In the genomic region with DNA sequence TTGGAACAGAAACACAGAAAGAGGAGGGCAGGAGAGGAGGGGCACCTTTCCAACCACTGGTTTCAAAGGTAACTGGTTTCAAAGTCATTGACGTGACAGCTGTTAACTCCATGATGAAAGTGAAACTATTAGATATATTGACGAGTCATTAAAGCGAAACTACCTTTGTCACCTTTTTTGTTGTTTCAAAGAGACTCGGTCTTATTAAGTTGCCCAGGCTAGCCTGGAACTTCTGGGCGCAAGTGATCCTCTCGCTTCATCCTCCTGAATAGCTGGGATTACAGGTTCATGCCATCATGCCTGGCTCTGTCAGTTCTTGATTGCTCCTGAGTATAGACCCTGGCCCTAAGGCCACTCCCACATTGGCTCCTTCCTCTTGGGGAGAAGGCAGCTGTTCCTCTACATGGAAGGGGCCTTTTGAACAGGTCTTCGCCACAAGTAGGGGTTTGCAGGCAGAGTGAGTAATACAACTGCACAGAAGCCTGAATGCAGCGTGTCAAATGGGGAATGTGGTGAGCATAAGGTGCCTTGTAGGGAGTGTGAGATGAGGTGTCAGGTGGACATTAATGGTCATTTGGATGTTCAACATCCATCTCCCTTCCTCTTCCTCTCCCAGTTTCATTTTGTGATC, we compare ENCODE assay signal across 12 cellular contexts. TPM values are rescaled to one million over a fixed set of nuclear protein-coding genes. Genes with fewer than 3 reads are reported as not detected.
A peak's percentile ranks its signal among the peaks of the same experiment; 100 is the strongest.
DNase-seq lines count a peak whose midpoint lies in the region; ATAC-seq and TF ChIP-seq lines count a peak whose summit lies in the region.
"Had no signal": no experiment of that assay in that cellular context is flagged by ENCODE, and none has a peak within 500 bp of the region (broad histone marks: within the 10 kb centered on the region; RNA-seq: fewer than 3 reads in every experiment).

No MANE protein-coding gene starts in this region.

- TF ChIP-seq POLR2A in esophagus squamous epithelium (IDR thresholded peaks at IDR 0.05): no peak

- in situ Hi-C loops in GM13977 (cut with MboI; ENCODE audit: low pct_unique_long_range_greater_than_20kb, low sequenced_read_pairs, unreplicated experiment): no loop called here
- in situ Hi-C loops in G401 (cut with HindIII; ENCODE audit: low sequenced_read_pairs): no loop called here
- in situ Hi-C loops in ACHN (cut with HindIII; ENCODE audit: low pct_ligation_motif_present, low pct_unique_long_range_greater_than_20kb, low sequenced_read_pairs): no loop called here

- peak overlapping the region in 3 of 4 donors; percentile 25 to 47 (median 34) for H3K27ac ChIP-seq in esophagus squamous epithelium
- H3K27ac ChIP-seq: dorsolateral prefrontal cortex, vagina had no signal

- H3K4me1 ChIP-seq in esophagus squamous epithelium: peaks cover 0 to 17% (median 8%) of the 10 kb centered on the region in 3 donors
- H3K4me1 ChIP-seq: vagina had no signal

- no peaks in the 10 kb centered on the region for H3K36me3 ChIP-seq in esophagus squamous epithelium
- H3K36me3 ChIP-seq: vagina had no signal

- intact Hi-C loops in esophagus squamous epithelium (cut with DNase I): no loop called here

- no peaks in the 10 kb centered on the region for H3K9me3 ChIP-seq in esophagus squamous epithelium
- H3K9me3 ChIP-seq: vagina had no signal

- TF ChIP-seq CTCF in GM13977 (IDR thresholded peaks at IDR 0.05; ENCODE audit: extremely low read depth, insufficient read depth, missing control alignments): no peak
- TF ChIP-seq CTCF in esophagus squamous epithelium (IDR thresholded peaks at IDR 0.05): no peak

- H3K4me3 ChIP-seq in esophagus squamous epithelium: peak overlapping the region in 2 of 4 donors; percentile 0 to 1
- H3K4me3 ChIP-seq: dorsolateral prefrontal cortex, vagina had no signal

- H3K27me3 ChIP-seq in esophagus squamous epithelium: no peaks in the 10 kb centered on the region
- H3K27me3 ChIP-seq: dorsolateral prefrontal cortex, vagina had no signal

- ATAC-seq in GM19467 (IDR thresholded peaks at IDR 0.05; ENCODE audit: unreplicated experiment) (peak; percentile 61), HG03139 (IDR thresholded peaks at IDR 0.05; ENCODE audit: unreplicated experiment) (peak; percentile 48), GM18519 (IDR thresholded peaks at IDR 0.05; ENCODE audit: low FRiP score, unreplicated experiment) (no peak)

- WGBS in esophagus squamous epithelium, 2 donors: 22 to 65% methylated on average over 7 of the region's 8 CpGs

- peak; percentile 64 for DNase-seq in GM13977 (ENCODE audit: low spot score)
- DNase-seq in esophagus squamous epithelium (lab: John Stamatoyannopoulos, UW): no peak
- DNase-seq in G401 (ENCODE audit: low spot score): no peak
- no peak for DNase-seq in ACHN
- no peak for DNase-seq in NCI-H187 treated with DMSO at 0.1 percent for 48 hours (lab: John Stamatoyannopoulos, UW)
- DNase-seq: dorsolateral prefrontal cortex, GF-D8, Right ventricle myocardium superior had no signal

RNA-seq across cellular contexts. Expression of gene F12, which starts 3.4 kb away (rescaled TPM):
- total RNA-seq in esophagus squamous epithelium: 10 to 100 TPM; 10.7 to 25.4 (median 19.6) TPM
- 3.1 and 11.4 TPM in 2 replicates for total RNA-seq in G401 (2014; rRNA removed; shearing (Covaris generic))
- total RNA-seq: Right ventricle myocardium superior had no signal

RNA-seq across cellular contexts. Expression of gene PFN3, which starts 12.3 kb away (rescaled TPM):
- total RNA-seq in esophagus squamous epithelium: 1 to 10 TPM in 1 of 4 donors, not detected in 3; 2.0 TPM
- not detected in 2 replicates for total RNA-seq in G401 (2014; rRNA removed; shearing (Covaris generic))
- total RNA-seq: dorsolateral prefrontal cortex, Right ventricle myocardium superior, vagina had no signal

RNA-seq across cellular contexts. Expression of gene GRK6, which starts 13.8 kb away (rescaled TPM):
- 10 to 100 TPM; 24.6 to 39.7 (median 29.5) TPM for total RNA-seq in esophagus squamous epithelium
- total RNA-seq in G401 (2014; rRNA removed; shearing (Covaris generic)): 58.6 and 62.3 TPM in 2 replicates

RNA-seq across cellular contexts. Expression of gene SLC34A1, which starts 28.5 kb away (rescaled TPM):
- total RNA-seq in esophagus squamous epithelium: under 1 TPM; 0.15 to 0.47 (median 0.25) TPM
- total RNA-seq in G401 (2014; rRNA removed; shearing (Covaris generic)): not detected in 2 replicates
- total RNA-seq: dorsolateral prefrontal cortex, Right ventricle myocardium superior, vagina had no signal

RNA-seq across cellular contexts. Expression of gene PRR7, which starts 33.9 kb away (rescaled TPM):
- total RNA-seq in esophagus squamous epithelium: 1 to 10 TPM; 5.0 to 7.7 (median 6.4) TPM
- total RNA-seq in G401 (2014; rRNA removed; shearing (Covaris generic)): 19.5 and 30.8 TPM in 2 replicates
